In genomic region chr9:131304676-131305366, GRCh38 we compare ENCODE assay signal across 18 cellular contexts. TPM values are rescaled to one million over a fixed set of nuclear protein-coding genes. Genes with fewer than 3 reads are reported as not detected.
A peak's percentile ranks its signal among the peaks of the same experiment; 100 is the strongest.
DNase-seq lines count a peak whose midpoint lies in the region; ATAC-seq and TF ChIP-seq lines count a peak whose summit lies in the region.
"Had no signal": no experiment of that assay in that cellular context is flagged by ENCODE, and none has a peak within 500 bp of the region (broad histone marks: within the 10 kb centered on the region; RNA-seq: fewer than 3 reads in every experiment).

No MANE protein-coding gene starts in this region.

- no peaks in the 10 kb centered on the region for H3K36me3 Mint-ChIP-seq in GM23338 (ENCODE audit: low read depth)
- H3K36me3 Mint-ChIP-seq: activated naive CD8-positive, alpha-beta T cell had no signal

- H3K79me2 ChIP-seq in GM23338 (replicated peaks; ENCODE audit: insufficient read depth), result no peaks in the 10 kb centered on the region
- H3K79me2 ChIP-seq in mesendoderm (ENCODE audit: control insufficient read depth, insufficient read depth, low read length), result no peaks in the 10 kb centered on the region

- no peak overlapping the region for H2AFZ ChIP-seq in GM23338

- no peaks in the 10 kb centered on the region for H3K9me3 ChIP-seq in BLaER1 treated with 17β-estradiol and CSF1 and Interleukin-3, amounts not matched to agents 10 nM and 100 nM (replicated peaks in 1 of 11)
- H3K9me3 ChIP-seq in adipocyte (ENCODE audit: control insufficient read depth, low read length), result no peaks in the 10 kb centered on the region

- H4K8ac ChIP-seq in mesendoderm (ENCODE audit: low read depth, low read length), result no peak overlapping the region

- no peak overlapping the region for H2BK15ac ChIP-seq in mesendoderm (replicated peaks; ENCODE audit: low read depth)

- H3K36me3 ChIP-seq in BLaER1 treated with 17β-estradiol and CSF1 and Interleukin-3, amounts not matched to agents 10 nM and 100 nM, result no peaks in the 10 kb centered on the region
- H3K36me3 ChIP-seq in GM23338 (ENCODE audit: insufficient read depth) (no peaks in the 10 kb centered on the region), adipocyte (ENCODE audit: control insufficient read depth, insufficient read depth, low read length, severe bottlenecking) (no peaks in the 10 kb centered on the region), mesendoderm (ENCODE audit: control insufficient read depth, insufficient read depth, low read length) (no peaks in the 10 kb centered on the region)

- no peak overlapping the region for H2AK5ac ChIP-seq in mesendoderm (ENCODE audit: low read length)

- no peaks in the 10 kb centered on the region for H3K9me2 ChIP-seq in GM23338 (ENCODE audit: insufficient read depth)

- H3K23ac ChIP-seq in mesendoderm (ENCODE audit: low read length), result no peak overlapping the region

- H4K5ac ChIP-seq in mesendoderm (ENCODE audit: low read length), result no peak overlapping the region

- H3K4me1 Mint-ChIP-seq in GM23338, result peaks cover 6% of the 10 kb centered on the region; the same call in 1 of the 3 replicates
- H3K4me1 Mint-ChIP-seq: activated CD4-positive, alpha-beta T cell treated with anti-CD3 and anti-CD28 coated beads for 36 hours; nephron had no signal

- H3K9ac ChIP-seq in BLaER1 treated with 17β-estradiol and CSF1 and Interleukin-3, amounts not matched to agents 10 nM and 100 nM, result 0 out of 22 replicates have a peak overlapping the region, but pooled peaks of 2 of the 11 experiments have one; percentile 2 to 13
- H3K9ac ChIP-seq in adipocyte (ENCODE audit: low read length) (no peak overlapping the region), mesendoderm (ENCODE audit: low read length) (no peak overlapping the region)

- WGBS in mesendoderm (ENCODE audit: extremely low coverage, insufficient coverage, low lambda C conversion rate), result no CpG with 5 or more reads among the region's 19 CpGs

- no peaks in the 10 kb centered on the region for H3F3A ChIP-seq in GM23338 (replicated peaks; ENCODE audit: low read depth)

- H3K27me3 Mint-ChIP-seq in GM23338 (ENCODE audit: insufficient read depth, low read depth, poor library complexity), result peaks cover 13% of the 10 kb centered on the region
- H3K27me3 Mint-ChIP-seq: activated CD4-positive, alpha-beta T cell treated with anti-CD3 and anti-CD28 coated beads for 36 hours; activated naive CD8-positive, alpha-beta T cell; effector memory CD8-positive, alpha-beta T cell had no signal

- H3K27me3 ChIP-seq in BLaER1 treated with 17β-estradiol and CSF1 and Interleukin-3, amounts not matched to agents 10 nM and 100 nM, result peaks cover 0 to 6% (median 0%) of the 10 kb centered on the region in 11 experiments; a peak in 1 of 22 replicates
- H3K27me3 ChIP-seq in GM23338 (ENCODE audit: insufficient read depth) (no peaks in the 10 kb centered on the region), adipocyte (replicated peaks; ENCODE audit: control insufficient read depth, insufficient read depth, low read length) (no peaks in the 10 kb centered on the region), mesendoderm (ENCODE audit: insufficient read depth, low read length, poor library complexity) (no peaks in the 10 kb centered on the region)

- H2BK5ac ChIP-seq in mesendoderm (ENCODE audit: low read length), result no peak overlapping the region

- H3K9me3 Mint-ChIP-seq in GM23338, result no peaks in the 10 kb centered on the region
- H3K9me3 Mint-ChIP-seq: effector memory CD8-positive, alpha-beta T cell; nephron; T-helper 2 cell treated with Interferon-gamma antibody and Interleukin-4, amounts not matched to agents 5 μg/mL and 100 μg/mL, for 36 hours had no signal

- peak; percentile 12; the same call in 1 of the 3 replicates for ATAC-seq in GM23338
- ATAC-seq in GM21515 (IDR thresholded peaks at IDR 0.05; ENCODE audit: unreplicated experiment), result no peak
- ATAC-seq in GM19397 (IDR thresholded peaks at IDR 0.05; ENCODE audit: unreplicated experiment), result no peak
- ATAC-seq in GM18909 (IDR thresholded peaks at IDR 0.05; ENCODE audit: poor library complexity, unreplicated experiment), result no peak
- no peak for ATAC-seq in GM21390 (IDR thresholded peaks at IDR 0.05; ENCODE audit: unreplicated experiment)
- ATAC-seq: activated CD4-positive, alpha-beta T cell treated with anti-CD3 and anti-CD28 coated beads for 36 hours; effector memory CD8-positive, alpha-beta T cell; GM12878 had no signal

- TF ChIP-seq CTCF in GM23338 (conservative IDR thresholded peaks at IDR 0.05; ENCODE audit: low read depth in 2 of 2), result no peak

- no peak overlapping the region for H3K18ac ChIP-seq in mesendoderm (ENCODE audit: low read length)

- no peaks in the 10 kb centered on the region for H3K79me1 ChIP-seq in mesendoderm (ENCODE audit: low read length)

- H3K4ac ChIP-seq in mesendoderm (ENCODE audit: low read depth, low read length), result no peak overlapping the region

- H3K4me2 ChIP-seq in BLaER1 treated with 17β-estradiol and CSF1 and Interleukin-3, amounts not matched to agents 10 nM and 100 nM, result peak overlapping the region in 8 of 11 experiments; percentile 25 to 88 (median 48); a peak in 16 of 22 replicates
- H3K4me2 ChIP-seq in GM23338 (no peak overlapping the region), mesendoderm (ENCODE audit: low read length) (no peak overlapping the region)

- peaks cover 33 to 91% (median 85%) of the 10 kb centered on the region in 10 experiments for H3K4me1 ChIP-seq in BLaER1 treated with 17β-estradiol and CSF1 and Interleukin-3, amounts not matched to agents 10 nM and 100 nM
- H3K4me1 ChIP-seq in GM23338 (ENCODE audit: insufficient read depth) (no peaks in the 10 kb centered on the region), adipocyte (ENCODE audit: control insufficient read depth, insufficient read depth, low read length) (no peaks in the 10 kb centered on the region), mesendoderm (ENCODE audit: control insufficient read depth, low read depth, low read length) (no peaks in the 10 kb centered on the region)

- H2BK120ac ChIP-seq in mesendoderm (ENCODE audit: low read depth, low read length), result no peak overlapping the region

- peaks cover 0 to 13% (median 0%) of the 10 kb centered on the region in 11 experiments; a peak in 3 of 22 replicates for H4K20me1 ChIP-seq in BLaER1 treated with 17β-estradiol and CSF1 and Interleukin-3, amounts not matched to agents 10 nM and 100 nM
- H4K20me1 ChIP-seq in GM23338 (replicated peaks; ENCODE audit: insufficient read depth), result no peaks in the 10 kb centered on the region

- H3K4me3 ChIP-seq in BLaER1 treated with 17β-estradiol and CSF1 and Interleukin-3, amounts not matched to agents 10 nM and 100 nM, result no peak overlapping the region
- H3K4me3 ChIP-seq in GM23338 (no peak overlapping the region), adipocyte (ENCODE audit: low read length) (no peak overlapping the region), mesendoderm (ENCODE audit: low read length) (no peak overlapping the region)
- H3K4me3 ChIP-seq: GM12878 had no signal

- no peak overlapping the region for H3K4me3 Mint-ChIP-seq in GM23338
- H3K4me3 Mint-ChIP-seq: activated CD4-positive, alpha-beta T cell treated with anti-CD3 and anti-CD28 coated beads for 36 hours; activated naive CD8-positive, alpha-beta T cell; effector memory CD8-positive, alpha-beta T cell; nephron; T-helper 2 cell treated with Interferon-gamma antibody and Interleukin-4, amounts not matched to agents 5 μg/mL and 100 μg/mL, for 36 hours had no signal

- peak overlapping the region in 3 of 11 experiments; percentile 1 to 26 (median 4); a peak in 2 of 22 replicates for H3K27ac ChIP-seq in BLaER1 treated with 17β-estradiol and CSF1 and Interleukin-3, amounts not matched to agents 10 nM and 100 nM
- no peak overlapping the region for H3K27ac ChIP-seq in GM23338 (ENCODE audit: low read depth)
- no peak overlapping the region for H3K27ac ChIP-seq in mesendoderm (ENCODE audit: low read depth, low read length)
- H3K27ac ChIP-seq: RWPE1 had no signal

- DNase-seq in GM23338 (ENCODE audit: low spot score) (no peak), adipocyte (ENCODE audit: low read depth) (peak; percentile 38), mesendoderm (no peak)
- DNase-seq: activated CD4-positive, alpha-beta T cell treated with anti-CD3 and anti-CD28 coated beads for 36 hours; central memory CD4-positive, alpha-beta T cell; effector memory CD8-positive, alpha-beta T cell; NCI-H2029 treated with DMSO at 0.1 percent for 48 hours; NCI-H526 had no signal

- H3K56ac ChIP-seq in mesendoderm (ENCODE audit: low read length), result peak overlapping the region; percentile 49

- peak overlapping the region; percentile 20; the same call in 1 of the 2 replicates for H3K27ac Mint-ChIP-seq in GM23338
- H3K27ac Mint-ChIP-seq: activated CD4-positive, alpha-beta T cell treated with anti-CD3 and anti-CD28 coated beads for 36 hours; activated naive CD8-positive, alpha-beta T cell; nephron; T-helper 2 cell treated with Interferon-gamma antibody and Interleukin-4, amounts not matched to agents 5 μg/mL and 100 μg/mL, for 36 hours had no signal

TF ChIP-seq in GM23338, 12 proteins besides CTCF, POLR2A, EP300 and RAD21 (continues in another document):
- TF ChIP-seq NANOG (IDR thresholded peaks at IDR 0.05; ENCODE audit: borderline replicate concordance) (no peak), ETS1 (IDR thresholded peaks at IDR 0.05) (no peak), CREB1 (CRISPR knock-in tag; IDR thresholded peaks at IDR 0.05; ENCODE audit: low read depth) (no peak), ZNF331 (CRISPR knock-in tag; IDR thresholded peaks at IDR 0.05; ENCODE audit: low read depth) (no peak), JUNB (IDR thresholded peaks at IDR 0.05; ENCODE audit: unreplicated experiment) (no peak)

RNA-seq across cellular contexts. Expression of gene PLPP7, which starts 15.3 kb away (rescaled TPM):
- total RNA-seq in GM23338 (2014; rRNA removed; shearing (Covaris generic)), result 2.4 and 4.4 TPM in 2 replicates
- polyA plus RNA-seq in GM23338 (2016; fragmentation: Nextera tagmentation; extraction: Ambion mirVana), result 1.6 and 2.0 TPM in 2 replicates
- 0.56 TPM for polyA plus RNA-seq in mesendoderm (2013, experiment 1 of 2)
- polyA plus RNA-seq in mesendoderm (2013, experiment 2 of 2), result 0.62 TPM

RNA-seq across cellular contexts. Expression of gene FAM78A, which starts 28.5 kb away (rescaled TPM):
- total RNA-seq in GM23338 (2014; rRNA removed; shearing (Covaris generic)), result 2.1 and 2.2 TPM in 2 replicates
- polyA plus RNA-seq in GM23338 (2016; fragmentation: Nextera tagmentation; extraction: Ambion mirVana), result 0.57 and 0.75 TPM in 2 replicates
- 0.32 TPM for polyA plus RNA-seq in mesendoderm (2013, experiment 1 of 2)
- 0.28 TPM for polyA plus RNA-seq in mesendoderm (2013, experiment 2 of 2)

Comparison
In these comparisons a context has a peak if more than half of its experiments do, and no peak if none do; other contexts are left out.
1. H3K4me2 ChIP-seq: peak in BLaER1 treated with 17β-estradiol and CSF1 and Interleukin-3, amounts not matched to agents 10 nM and 100 nM (8 of 11); none in GM23338 (single experiment) and mesendoderm (single experiment).